10 cellular contexts compared by ENCODE assay signal in the genomic region with DNA sequence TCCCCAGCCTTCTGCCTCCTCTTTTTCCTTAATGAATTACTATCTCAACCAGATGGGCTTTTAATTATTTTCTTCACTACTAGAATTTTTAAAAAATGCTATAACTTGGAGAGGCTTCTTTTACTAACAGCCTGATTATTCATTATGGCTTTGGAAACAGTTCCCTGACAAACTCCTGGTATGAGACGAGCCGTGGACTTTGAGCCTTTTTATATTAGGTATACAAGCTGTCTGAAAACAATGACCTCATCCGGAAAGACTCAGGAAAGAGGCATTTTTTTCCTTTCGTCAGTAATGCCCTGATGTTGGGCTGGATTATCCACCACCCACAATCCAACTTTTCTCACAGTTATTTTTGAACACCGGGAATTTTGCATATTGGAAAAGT. TPM values are rescaled to one million over a fixed set of nuclear protein-coding genes. Genes with fewer than 3 reads are reported as not detected.
DNase-seq lines count a peak whose midpoint lies in the region; ATAC-seq and TF ChIP-seq lines count a peak whose summit lies in the region.
"Had no signal": no experiment of that assay in that cellular context is flagged by ENCODE, and none has a peak within 500 bp of the region (broad histone marks: within the 10 kb centered on the region; RNA-seq: fewer than 3 reads in every experiment).

No MANE protein-coding gene starts in this region.

- H3K4me1 ChIP-seq in ascending aorta: peaks cover 0 to 19% of the 10 kb centered on the region in 2 donors
- peaks cover 0 to 66% of the 10 kb centered on the region in 2 donors for H3K4me1 ChIP-seq in right atrium auricular region
- H3K4me1 ChIP-seq in sigmoid colon: peaks cover 0 to 49% (median 30%) of the 10 kb centered on the region in 4 donors

- TF ChIP-seq EP300 in sigmoid colon (IDR thresholded peaks at IDR 0.05): no peak

- H3K27me3 ChIP-seq in ascending aorta (no peaks in the 10 kb centered on the region), right atrium auricular region (no peaks in the 10 kb centered on the region), sigmoid colon (no peaks in the 10 kb centered on the region)

- WGBS in sigmoid colon, 2 donors: 11 to 41% methylated on average over 5 of the region's 5 CpGs

- intact Hi-C loops in ascending aorta (cut with DNase I): no loop called here
- intact Hi-C loops in sigmoid colon (cut with DNase I): loop anchor here (5.0 kb wide), 1 partner anchor 48 kb away; no protein-coding TSS in a partner anchor

- H3K36me3 ChIP-seq in ascending aorta (no peaks in the 10 kb centered on the region), right atrium auricular region (no peaks in the 10 kb centered on the region), sigmoid colon (no peaks in the 10 kb centered on the region)

- DNase-seq in GM03348 (ENCODE audit: low spot score): peak; percentile 70
- DNase-seq in ascending aorta (ENCODE audit: low spot score in 2 of 2): no peak
- no peak for DNase-seq in right atrium auricular region (ENCODE audit: low spot score)
- DNase-seq in sigmoid colon: no peak
- DNase-seq in T-helper 9 cell: no peak
- no peak for DNase-seq in hippocampal formation (lab: John Stamatoyannopoulos, UW)
- DNase-seq: activated CD4-positive, alpha-beta T cell treated with anti-CD3 and anti-CD28 coated beads, Interleukin-2, amount 10 ng/mL, durations not matched to agents 7 days and 5 days; foreskin melanocyte had no signal

- TF ChIP-seq POLR2A in sigmoid colon (IDR thresholded peaks at IDR 0.05): no peak

- H3K9me3 ChIP-seq in ascending aorta (no peaks in the 10 kb centered on the region), right atrium auricular region (no peaks in the 10 kb centered on the region), sigmoid colon (no peaks in the 10 kb centered on the region)

- TF ChIP-seq CTCF in ascending aorta (IDR thresholded peaks at IDR 0.05) (no peak), right atrium auricular region (IDR thresholded peaks at IDR 0.05) (no peak), sigmoid colon (IDR thresholded peaks at IDR 0.05) (no peak)

- ATAC-seq in HG03520 (IDR thresholded peaks at IDR 0.05; ENCODE audit: unreplicated experiment) (no peak), GM19455 (IDR thresholded peaks at IDR 0.05; ENCODE audit: unreplicated experiment) (no peak)

- H3K4me3 ChIP-seq in ascending aorta (peak overlapping the region in 1 of 2 donors; percentile 51), right atrium auricular region (peak overlapping the region in 1 of 2 donors; percentile 0), sigmoid colon (no peak overlapping the region)

- H3K27ac ChIP-seq in ascending aorta: peak overlapping the region; percentile 64 to 76
- H3K27ac ChIP-seq in right atrium auricular region: peak overlapping the region; percentile 77 to 86
- H3K27ac ChIP-seq in sigmoid colon: peak overlapping the region; percentile 49 to 76 (median 68)

RNA-seq across cellular contexts. Expression of gene ABLIM1, which starts 26.7 kb away (rescaled TPM):
- total RNA-seq in ascending aorta: 87.7 TPM
- 100 to 1,000 TPM; 359 to 404 TPM for total RNA-seq in right atrium auricular region
- total RNA-seq in sigmoid colon: 100 to 1,000 TPM in 1 of 4 donors, 10 to 100 TPM in 3; 41.9 to 127 (median 73.9) TPM
- 10 to 100 TPM; 46.8 to 49.5 (median 47.9) TPM for polyA plus RNA-seq in sigmoid colon
